In genomic region chrX:104510801-104511200, GRCh38 we compare ENCODE assay signal across 9 cellular contexts. TPM values are rescaled to one million over a fixed set of nuclear protein-coding genes. Genes with fewer than 3 reads are reported as not detected.
"Had no signal": no experiment of that assay in that cellular context is flagged by ENCODE, and none has a peak within 500 bp of the region (broad histone marks: within the 10 kb centered on the region; RNA-seq: fewer than 3 reads in every experiment).

No MANE protein-coding gene starts in this region.

- FAIRE-seq: G401.6, GM12878, GM12891, GM12892, GM18507, GM19239 had no signal

- DNase-seq: GDM1, GF-D8 had no signal

- ATAC-seq: GM12878 had no signal

- H3K4me3 ChIP-seq: GM12878 had no signal

RNA-seq across cellular contexts. Expression of gene IL1RAPL2, which starts 55.2 kb away (rescaled TPM):
- total RNA-seq: G401, GM12878 had no signal
